17 cellular contexts compared by ENCODE assay signal in genomic region chr12:105189293-105189692, GRCh38. TPM values are rescaled to one million over a fixed set of nuclear protein-coding genes. Genes with fewer than 3 reads are reported as not detected.
DNase-seq lines count a peak whose midpoint lies in the region; ATAC-seq, FAIRE-seq and TF ChIP-seq lines count a peak whose summit lies in the region.
"Had no signal": no experiment of that assay in that cellular context is flagged by ENCODE, and none has a peak within 500 bp of the region (broad histone marks: within the 10 kb centered on the region; RNA-seq: fewer than 3 reads in every experiment).

No MANE protein-coding gene starts in this region.

- no peak for ATAC-seq in activated B cell treated with CpG ODN at 0.5 μM for 24 hours (ENCODE audit: low read depth)
- ATAC-seq in K562 = no peak

- no peak overlapping the region for H2AFZ ChIP-seq in K562 (ENCODE audit: low read depth, low read length)

- no peaks in the 10 kb centered on the region for H3K9me3 Mint-ChIP-seq in activated naive CD4-positive, alpha-beta T cell treated with anti-CD3 and anti-CD28 coated beads for 36 hours
- H3K9me3 Mint-ChIP-seq in activated naive CD4-positive, alpha-beta T cell treated with anti-CD3 and anti-CD28 coated beads, Interleukin-2, amount 10 ng/mL, durations not matched to agents 7 days and 5 days = no peaks in the 10 kb centered on the region
- no peaks in the 10 kb centered on the region for H3K9me3 Mint-ChIP-seq in activated B cell treated with CpG ODN at 0.5 μM for 24 hours
- H3K9me3 Mint-ChIP-seq: CD8-positive, alpha-beta memory T cell had no signal

- H3K4me1 ChIP-seq in K562 (replicated peaks in 1 of 2; ENCODE audit: control insufficient read depth in 2 of 2, insufficient read depth in 2 of 2, low read length in 2 of 2) = no peaks in the 10 kb centered on the region

- CTCF ChIA-PET in activated naive CD4-positive, alpha-beta T cell treated with anti-CD3 and anti-CD28 coated beads for 36 hours (lab: Charles Lee) = no interaction called here
- CTCF ChIA-PET in activated naive CD4-positive, alpha-beta T cell treated with anti-CD3 and anti-CD28 coated beads, Interleukin-2, amount 10 ng/mL, durations not matched to agents 7 days and 5 days (lab: Charles Lee) = no interaction called here
- CTCF ChIA-PET in activated B cell treated with CpG ODN at 0.5 μM for 24 hours (lab: Charles Lee) (no interaction called here), K562 (lab: Yijun Ruan, JAX; ENCODE audit: low intra/inter-chr PET ratio) (no interaction called here)

- no peak for FAIRE-seq in K562 (lab: Jason Lieb, UNC)
- FAIRE-seq: GM12892, GM19239 had no signal

- 52% methylated on average over 6 of the region's 6 CpGs for WGBS in K562 (ENCODE audit: insufficient coverage, low coverage, missing lambda C conversion rate)

- POLR2A ChIA-PET in activated B cell treated with CpG ODN at 0.5 μM for 24 hours (lab: Charles Lee) (no interaction called here), K562 (lab: Yijun Ruan, JAX) (interaction anchor here (1.0 to 1.1 kb wide), 2 partner anchors 44 to 47 kb away, joined by 3 read pairs; partner anchors contain the start of gene APPL2)

- H3K27me3 Mint-ChIP-seq in activated naive CD4-positive, alpha-beta T cell treated with anti-CD3 and anti-CD28 coated beads for 36 hours (ENCODE audit: low read depth) = no peaks in the 10 kb centered on the region
- H3K27me3 Mint-ChIP-seq in activated naive CD4-positive, alpha-beta T cell treated with anti-CD3 and anti-CD28 coated beads, Interleukin-2, amount 10 ng/mL, durations not matched to agents 7 days and 5 days = no peaks in the 10 kb centered on the region
- H3K27me3 Mint-ChIP-seq in activated B cell treated with CpG ODN at 0.5 μM for 24 hours = no peaks in the 10 kb centered on the region
- H3K27me3 Mint-ChIP-seq: CD8-positive, alpha-beta memory T cell had no signal

- no peak for TF ChIP-seq RAD21 in K562 (CRISPR knock-in tag; conservative IDR thresholded peaks at IDR 0.05 in 1 of 2, IDR thresholded peaks at IDR 0.05 in 1 of 2)

- no peak overlapping the region for H3K4me3 Mint-ChIP-seq in activated naive CD4-positive, alpha-beta T cell treated with anti-CD3 and anti-CD28 coated beads for 36 hours
- H3K4me3 Mint-ChIP-seq in activated naive CD4-positive, alpha-beta T cell treated with anti-CD3 and anti-CD28 coated beads, Interleukin-2, amount 10 ng/mL, durations not matched to agents 7 days and 5 days = no peak overlapping the region
- H3K4me3 Mint-ChIP-seq in activated B cell treated with CpG ODN at 0.5 μM for 24 hours = no peak overlapping the region
- H3K4me3 Mint-ChIP-seq: CD8-positive, alpha-beta memory T cell had no signal

- no peak for TF ChIP-seq CTCF in activated B cell treated with CpG ODN at 0.5 μM for 24 hours (IDR thresholded peaks at IDR 0.05)
- no peak for TF ChIP-seq CTCF in K562 (IDR thresholded peaks at IDR 0.05 in 2 of 3, conservative IDR thresholded peaks at IDR 0.05 in 1 of 3; ENCODE audit: insufficient read depth in 2 of 3, low read depth in 1 of 3, low read length in 3 of 3)

- peak overlapping the region; percentile 34 for H3K27ac Mint-ChIP-seq in activated naive CD4-positive, alpha-beta T cell treated with anti-CD3 and anti-CD28 coated beads for 36 hours
- no peak overlapping the region for H3K27ac Mint-ChIP-seq in activated naive CD4-positive, alpha-beta T cell treated with anti-CD3 and anti-CD28 coated beads, Interleukin-2, amount 10 ng/mL, durations not matched to agents 7 days and 5 days
- peak overlapping the region; percentile 11 for H3K27ac Mint-ChIP-seq in activated B cell treated with CpG ODN at 0.5 μM for 24 hours

- no peak for TF ChIP-seq EP300 in K562 (IDR thresholded peaks at IDR 0.05; ENCODE audit: low read length)

- peaks cover 30% of the 10 kb centered on the region for H3K36me3 ChIP-seq in K562 (ENCODE audit: control insufficient read depth, insufficient read depth, low read length)

- no peaks in the 10 kb centered on the region for H3K4me1 Mint-ChIP-seq in activated naive CD4-positive, alpha-beta T cell treated with anti-CD3 and anti-CD28 coated beads for 36 hours (ENCODE audit: low read depth)
- no peaks in the 10 kb centered on the region for H3K4me1 Mint-ChIP-seq in activated naive CD4-positive, alpha-beta T cell treated with anti-CD3 and anti-CD28 coated beads, Interleukin-2, amount 10 ng/mL, durations not matched to agents 7 days and 5 days
- peaks cover 2% of the 10 kb centered on the region for H3K4me1 Mint-ChIP-seq in activated B cell treated with CpG ODN at 0.5 μM for 24 hours

- H3K36me3 Mint-ChIP-seq in activated naive CD4-positive, alpha-beta T cell treated with anti-CD3 and anti-CD28 coated beads for 36 hours (ENCODE audit: low read depth) = peaks cover 40% of the 10 kb centered on the region
- peaks cover 52% of the 10 kb centered on the region for H3K36me3 Mint-ChIP-seq in activated naive CD4-positive, alpha-beta T cell treated with anti-CD3 and anti-CD28 coated beads, Interleukin-2, amount 10 ng/mL, durations not matched to agents 7 days and 5 days
- H3K36me3 Mint-ChIP-seq in activated B cell treated with CpG ODN at 0.5 μM for 24 hours (ENCODE audit: low read depth) = peaks cover 84% of the 10 kb centered on the region

- TF ChIP-seq POLR2A in K562 (conservative IDR thresholded peaks at IDR 0.05) = no peak

- H3K27me3 ChIP-seq in K562 (ENCODE audit: control insufficient read depth in 2 of 2, insufficient read depth in 2 of 2, low read length in 2 of 2) = no peaks in the 10 kb centered on the region
- H3K27me3 ChIP-seq: BLaER1 had no signal

- no TSS peak for BruUV-seq in K562 (replicated peaks; lab: Mats Ljungman, UMichigan)

- H3K4me3 ChIP-seq in K562 = no peak overlapping the region
- H3K4me3 ChIP-seq: BLaER1 had no signal

- H3K9me3 ChIP-seq in K562 (replicated peaks; ENCODE audit: control insufficient read depth, insufficient read depth, low read depth, low read length) = no peaks in the 10 kb centered on the region
- H3K9me3 ChIP-seq: BLaER1, Caco-2 had no signal

- H3K4me2 ChIP-seq in K562 (ENCODE audit: insufficient read depth, low read length) = no peak overlapping the region
- H3K4me2 ChIP-seq: BLaER1 had no signal

- no peaks in the 10 kb centered on the region for H4K20me1 ChIP-seq in K562 (replicated peaks; ENCODE audit: control insufficient read depth, insufficient read depth, low read length)
- H4K20me1 ChIP-seq: BLaER1 had no signal

- DNase-seq in activated naive CD4-positive, alpha-beta T cell treated with anti-CD3 and anti-CD28 coated beads for 36 hours = no peak
- DNase-seq in activated naive CD4-positive, alpha-beta T cell treated with anti-CD3 and anti-CD28 coated beads, Interleukin-2, amount 10 ng/mL, durations not matched to agents 7 days and 5 days = no peak
- DNase-seq in activated B cell treated with CpG ODN at 0.5 μM for 24 hours (no peak), K562 (ENCODE audit: extremely low read depth in 1 of 4, low spot score in 3 of 4) (no peak), OCI-M1 (lab: John Stamatoyannopoulos, UW) (no peak), AG08395 (ENCODE audit: low spot score) (no peak)
- no peak for DNase-seq in activated effector memory CD4-positive, alpha-beta T cell treated with Interleukin-2 at 50 U/mL for 16 hours
- DNase-seq: AML-193; Caco-2; CD8-positive, alpha-beta memory T cell; DND-41; GDM1; HCEC 1CT had no signal

- no peaks in the 10 kb centered on the region for H3K9me1 ChIP-seq in K562 (ENCODE audit: control insufficient read depth, insufficient read depth, low read length)

- H3K9ac ChIP-seq in K562 (ENCODE audit: insufficient read depth in 1 of 2, low read depth in 2 of 2, low read length in 2 of 2) = no peak overlapping the region
- H3K9ac ChIP-seq: BLaER1 had no signal

- H3K27ac ChIP-seq in K562 (ENCODE audit: extremely low read depth, low read depth, low read length) = no peak overlapping the region
- H3K27ac ChIP-seq: BLaER1, HL-60 had no signal

- H3K79me2 ChIP-seq in K562 (ENCODE audit: control insufficient read depth, insufficient read depth, low read length) = no peaks in the 10 kb centered on the region

- in situ Hi-C loops in K562 (cut with MboI) = no loop called here

- intact Hi-C loops in activated naive CD4-positive, alpha-beta T cell treated with anti-CD3 and anti-CD28 coated beads for 36 hours (cut with micrococcal nuclease) = no loop called here
- intact Hi-C loops in activated B cell treated with CpG ODN at 0.5 μM for 24 hours (cut with micrococcal nuclease) (no loop called here), K562 (cut with micrococcal nuclease) (no loop called here)

TF ChIP-seq in K562, 482 proteins besides CTCF, POLR2A, EP300 and RAD21 (continues in another document):
- no peak for TF ChIP-seq HEY1 (CRISPR knock-in tag; IDR thresholded peaks at IDR 0.05; ENCODE audit: borderline replicate concordance)
- TF ChIP-seq ZNF232 (CRISPR knock-in tag; IDR thresholded peaks at IDR 0.05) = no peak
- no peak for TF ChIP-seq PTRF (tag; IDR thresholded peaks at IDR 0.05)
- no peak for TF ChIP-seq GTF2E2 (tag; IDR thresholded peaks at IDR 0.05)
- peak; percentile 47 for TF ChIP-seq C11orf30 (IDR thresholded peaks at IDR 0.05; ENCODE audit: low read depth)
- peak; percentile 63 for TF ChIP-seq NFE2 (IDR thresholded peaks at IDR 0.05; ENCODE audit: low read depth)

RNA-seq across cellular contexts. Expression of gene APPL2, which starts 46.7 kb away (rescaled TPM):
- 10 to 100 TPM; 12.7 to 13.5 TPM for total RNA-seq in activated naive CD4-positive, alpha-beta T cell treated with anti-CD3 and anti-CD28 coated beads for 36 hours
- total RNA-seq in activated B cell treated with CpG ODN at 0.5 μM for 24 hours = 22.0 and 30.7 TPM in 2 replicates
- 36.5 and 49.4 TPM in 2 replicates for total RNA-seq in K562 (2011; cell fraction: chromatin; rRNA removed; ENCODE audit: low replicate concordance)
- 18.5 and 19.7 TPM in 2 replicates for total RNA-seq in K562 (2011; cell fraction: nucleolus; rRNA removed)
- 26.7 and 27.6 TPM in 2 replicates for total RNA-seq in K562 (2011; cell fraction: nucleoplasm; rRNA removed)
- total RNA-seq in K562 (2014; rRNA removed) = 3.8 and 5.2 TPM in 2 replicates
- 8.2 and 8.5 TPM in 2 replicates for total RNA-seq in K562 (2014; rRNA removed; fragmentation: Illumina TruSeq; extraction: Trizol)
- total RNA-seq in K562 (2015; rRNA removed; fragmentation: Illumina TruSeq; extraction: Trizol) = 6.7 and 9.0 TPM in 2 replicates
- 7.5 and 8.0 TPM in 2 replicates for total RNA-seq in K562 (2021)
- polyA plus RNA-seq in K562 (2011; rRNA removed) = 11.4 and 14.4 TPM in 2 replicates
- 2.9 and 4.0 TPM in 2 replicates for polyA plus RNA-seq in K562 (2011; cell fraction: cytosol; rRNA removed)
- polyA plus RNA-seq in K562 (2011; cell fraction: nucleus; rRNA removed) = 17.1 and 23.1 TPM in 2 replicates
- polyA plus RNA-seq in K562 (2012) = 4.4 and 9.0 TPM in 2 replicates
- polyA plus RNA-seq in K562 (2014; fragmentation: Illumina TruSeq; extraction: Trizol) = 7.8 and 13.6 TPM in 2 replicates
- polyA plus RNA-seq in K562 (2014; fragmentation: Nextera tagmentation; extraction: Ambion mirVana) = 1 to 10 TPM; 2.1 to 3.3 TPM
- 8.6 and 8.9 TPM in 2 replicates for polyA plus RNA-seq in K562 (2014; rRNA removed)
- polyA minus RNA-seq in K562 (2011; rRNA and poly(A)+ RNA removed) = 12.3 and 13.4 TPM in 2 replicates
- 3.7 and 4.1 TPM in 2 replicates for polyA minus RNA-seq in K562 (2011; cell fraction: cytosol; rRNA and poly(A)+ RNA removed)
- polyA minus RNA-seq in K562 (2011; cell fraction: nucleus; rRNA and poly(A)+ RNA removed) = 13.3 and 16.4 TPM in 2 replicates
